ENCODE assay signal across 1 cellular context in the genomic region with DNA sequence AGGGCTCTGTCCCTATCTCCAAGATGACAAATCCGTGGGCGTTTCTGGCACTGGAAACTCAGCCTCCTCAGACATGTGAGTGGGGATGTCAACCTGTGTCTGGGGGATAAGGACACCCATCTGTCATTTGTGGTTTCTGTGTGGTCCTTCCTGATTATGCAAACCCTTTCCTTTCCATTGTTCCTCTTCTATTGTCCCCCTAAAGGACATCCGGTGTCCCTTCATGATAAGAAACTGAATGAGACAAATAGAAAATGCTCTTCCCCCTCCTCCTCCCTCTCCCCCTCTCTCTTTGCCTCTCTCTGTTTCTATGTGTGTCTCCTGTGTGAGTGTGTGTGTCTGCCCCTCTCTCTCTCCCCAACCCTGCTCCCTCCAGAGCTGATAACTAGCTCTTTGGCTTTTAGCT.
TF ChIP-seq lines count a peak whose summit lies in the region.

No MANE protein-coding gene starts in this region.

TF ChIP-seq in K562, 482 proteins besides CTCF, POLR2A, EP300 and RAD21 (continued from another document and continues in another):
- TF ChIP-seq ZNF740 (CRISPR knock-in tag; IDR thresholded peaks at IDR 0.05) (no peak), ZNF740 (tag; IDR thresholded peaks at IDR 0.05) (no peak), COPS2 (conservative IDR thresholded peaks at IDR 0.05) (no peak), ZNF764 (CRISPR knock-in tag; IDR thresholded peaks at IDR 0.05; ENCODE audit: low read depth) (no peak), TBP (optimal IDR thresholded peaks at IDR 0.05; ENCODE audit: low read depth, low read length) (no peak), KLF1 (tag; IDR thresholded peaks at IDR 0.05) (no peak), ZNF212 (CRISPR knock-in tag; IDR thresholded peaks at IDR 0.05) (no peak), SMARCA4 (IDR thresholded peaks at IDR 0.05) (peak; percentile 72; the same call in 1 of the 2 replicates), ZNF717 (CRISPR knock-in tag; IDR thresholded peaks at IDR 0.05) (no peak), EWSR1 (IDR thresholded peaks at IDR 0.05; ENCODE audit: borderline replicate concordance, low read depth, partially characterized antibody) (no peak), U2AF2 (optimal IDR thresholded peaks at IDR 0.05; ENCODE audit: low read depth, low read length) (no peak), ZNF324 (CRISPR knock-in tag; IDR thresholded peaks at IDR 0.05) (no peak), CCAR2 (IDR thresholded peaks at IDR 0.05; ENCODE audit: low read depth, low read length) (no peak), RBM39 (optimal IDR thresholded peaks at IDR 0.05; ENCODE audit: low read depth, low read length) (no peak), ADNP (tag; IDR thresholded peaks at IDR 0.05) (no peak), NFIX (CRISPR knock-in tag; IDR thresholded peaks at IDR 0.05; ENCODE audit: low read depth) (no peak), YBX1 (IDR thresholded peaks at IDR 0.05) (no peak), NKRF (IDR thresholded peaks at IDR 0.05; ENCODE audit: borderline replicate concordance) (no peak), TRIM24 (IDR thresholded peaks at IDR 0.05) (peak; percentile 82 to 88), SFPQ (IDR thresholded peaks at IDR 0.05; ENCODE audit: low read depth, low read length) (no peak), GATAD2A (IDR thresholded peaks at IDR 0.05) (no peak), ZNF23 (CRISPR knock-in tag; IDR thresholded peaks at IDR 0.05) (no peak), THRB (CRISPR knock-in tag; conservative IDR thresholded peaks at IDR 0.05) (0 out of 2 replicates have a peak, but pooled peaks have one; percentile 57), POLR2H (tag; IDR thresholded peaks at IDR 0.05; ENCODE audit: low read depth) (no peak), SREBF1 (IDR thresholded peaks at IDR 0.05; ENCODE audit: borderline replicate concordance, low read depth, low read length) (no peak), ZKSCAN1 (IDR thresholded peaks at IDR 0.05; ENCODE audit: low read depth, low read length) (no peak), CCNT2 (IDR thresholded peaks at IDR 0.05; ENCODE audit: borderline replicate concordance, extremely low read depth, insufficient read length, low read depth, low read length) (no peak), LCOR (CRISPR knock-in tag; IDR thresholded peaks at IDR 0.05) (peak; percentile 82; the same call in 1 of the 2 replicates), SRF (CRISPR knock-in tag; IDR thresholded peaks at IDR 0.05) (no peak), KLF10 (CRISPR knock-in tag; IDR thresholded peaks at IDR 0.05) (no peak), KDM2B (CRISPR knock-in tag; IDR thresholded peaks at IDR 0.05) (no peak), ZBTB1 (CRISPR knock-in tag; IDR thresholded peaks at IDR 0.05; ENCODE audit: borderline replicate concordance, low read depth) (no peak), BHLHE40 (IDR thresholded peaks at IDR 0.05; ENCODE audit: low read length) (peak; percentile 40; the same call in 1 of the 2 replicates), IRF2 (CRISPR knock-in tag; IDR thresholded peaks at IDR 0.05) (no peak), ATF2 (CRISPR knock-in tag; IDR thresholded peaks at IDR 0.05) (no peak), NUFIP1 (IDR thresholded peaks at IDR 0.05; ENCODE audit: partially characterized antibody) (no peak), TAL1 (IDR thresholded peaks at IDR 0.05) (peak; percentile 83), PTTG1 (tag; IDR thresholded peaks at IDR 0.05; ENCODE audit: low read depth) (no peak), ZKSCAN3 (CRISPR knock-in tag; IDR thresholded peaks at IDR 0.05) (no peak), SIRT6 (IDR thresholded peaks at IDR 0.05; ENCODE audit: low read depth, low read length) (no peak), ZNF146 (CRISPR knock-in tag; IDR thresholded peaks at IDR 0.05; ENCODE audit: unreplicated experiment) (no peak), ZNF589 (CRISPR knock-in tag; IDR thresholded peaks at IDR 0.05; ENCODE audit: low read depth) (no peak), ZNF444 (CRISPR knock-in tag; IDR thresholded peaks at IDR 0.05) (peak; percentile 87), GABPA (tag; conservative IDR thresholded peaks at IDR 0.05; ENCODE audit: low read depth) (peak; percentile 78), TBL1XR1 (IDR thresholded peaks at IDR 0.05; ENCODE audit: low read length in 2 of 2) (no peak), HSF4 (CRISPR knock-in tag; IDR thresholded peaks at IDR 0.05; ENCODE audit: borderline replicate concordance) (no peak), ZFP36 (IDR thresholded peaks at IDR 0.05; ENCODE audit: low read depth, low read length, partially characterized antibody) (no peak), MIER1 (IDR thresholded peaks at IDR 0.05; ENCODE audit: low read depth) (no peak), TEAD4 (IDR thresholded peaks at IDR 0.05; ENCODE audit: low read length) (peak; percentile 89), TEAD4 (CRISPR knock-in tag; IDR thresholded peaks at IDR 0.05; ENCODE audit: borderline replicate concordance) (no peak)
- TF ChIP-seq, protein P1, sequence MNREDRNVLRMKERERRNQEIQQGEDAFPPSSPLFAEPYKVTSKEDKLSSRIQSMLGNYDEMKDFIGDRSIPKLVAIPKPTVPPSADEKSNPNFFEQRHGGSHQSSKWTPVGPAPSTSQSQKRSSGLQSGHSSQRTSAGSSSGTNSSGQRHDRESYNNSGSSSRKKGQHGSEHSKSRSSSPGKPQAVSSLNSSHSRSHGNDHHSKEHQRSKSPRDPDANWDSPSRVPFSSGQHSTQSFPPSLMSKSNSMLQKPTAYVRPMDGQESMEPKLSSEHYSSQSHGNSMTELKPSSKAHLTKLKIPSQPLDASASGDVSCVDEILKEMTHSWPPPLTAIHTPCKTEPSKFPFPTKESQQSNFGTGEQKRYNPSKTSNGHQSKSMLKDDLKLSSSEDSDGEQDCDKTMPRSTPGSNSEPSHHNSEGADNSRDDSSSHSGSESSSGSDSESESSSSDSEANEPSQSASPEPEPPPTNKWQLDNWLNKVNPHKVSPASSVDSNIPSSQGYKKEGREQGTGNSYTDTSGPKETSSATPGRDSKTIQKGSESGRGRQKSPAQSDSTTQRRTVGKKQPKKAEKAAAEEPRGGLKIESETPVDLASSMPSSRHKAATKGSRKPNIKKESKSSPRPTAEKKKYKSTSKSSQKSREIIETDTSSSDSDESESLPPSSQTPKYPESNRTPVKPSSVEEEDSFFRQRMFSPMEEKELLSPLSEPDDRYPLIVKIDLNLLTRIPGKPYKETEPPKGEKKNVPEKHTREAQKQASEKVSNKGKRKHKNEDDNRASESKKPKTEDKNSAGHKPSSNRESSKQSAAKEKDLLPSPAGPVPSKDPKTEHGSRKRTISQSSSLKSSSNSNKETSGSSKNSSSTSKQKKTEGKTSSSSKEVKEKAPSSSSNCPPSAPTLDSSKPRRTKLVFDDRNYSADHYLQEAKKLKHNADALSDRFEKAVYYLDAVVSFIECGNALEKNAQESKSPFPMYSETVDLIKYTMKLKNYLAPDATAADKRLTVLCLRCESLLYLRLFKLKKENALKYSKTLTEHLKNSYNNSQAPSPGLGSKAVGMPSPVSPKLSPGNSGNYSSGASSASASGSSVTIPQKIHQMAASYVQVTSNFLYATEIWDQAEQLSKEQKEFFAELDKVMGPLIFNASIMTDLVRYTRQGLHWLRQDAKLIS (CRISPR knock-in tag; IDR thresholded peaks at IDR 0.05), result no peak
- TF ChIP-seq, protein P2, sequence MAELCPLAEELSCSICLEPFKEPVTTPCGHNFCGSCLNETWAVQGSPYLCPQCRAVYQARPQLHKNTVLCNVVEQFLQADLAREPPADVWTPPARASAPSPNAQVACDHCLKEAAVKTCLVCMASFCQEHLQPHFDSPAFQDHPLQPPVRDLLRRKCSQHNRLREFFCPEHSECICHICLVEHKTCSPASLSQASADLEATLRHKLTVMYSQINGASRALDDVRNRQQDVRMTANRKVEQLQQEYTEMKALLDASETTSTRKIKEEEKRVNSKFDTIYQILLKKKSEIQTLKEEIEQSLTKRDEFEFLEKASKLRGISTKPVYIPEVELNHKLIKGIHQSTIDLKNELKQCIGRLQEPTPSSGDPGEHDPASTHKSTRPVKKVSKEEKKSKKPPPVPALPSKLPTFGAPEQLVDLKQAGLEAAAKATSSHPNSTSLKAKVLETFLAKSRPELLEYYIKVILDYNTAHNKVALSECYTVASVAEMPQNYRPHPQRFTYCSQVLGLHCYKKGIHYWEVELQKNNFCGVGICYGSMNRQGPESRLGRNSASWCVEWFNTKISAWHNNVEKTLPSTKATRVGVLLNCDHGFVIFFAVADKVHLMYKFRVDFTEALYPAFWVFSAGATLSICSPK (IDR thresholded peaks at IDR 0.05; ENCODE audit: borderline replicate concordance), result no peak
- TF ChIP-seq, protein P3, sequence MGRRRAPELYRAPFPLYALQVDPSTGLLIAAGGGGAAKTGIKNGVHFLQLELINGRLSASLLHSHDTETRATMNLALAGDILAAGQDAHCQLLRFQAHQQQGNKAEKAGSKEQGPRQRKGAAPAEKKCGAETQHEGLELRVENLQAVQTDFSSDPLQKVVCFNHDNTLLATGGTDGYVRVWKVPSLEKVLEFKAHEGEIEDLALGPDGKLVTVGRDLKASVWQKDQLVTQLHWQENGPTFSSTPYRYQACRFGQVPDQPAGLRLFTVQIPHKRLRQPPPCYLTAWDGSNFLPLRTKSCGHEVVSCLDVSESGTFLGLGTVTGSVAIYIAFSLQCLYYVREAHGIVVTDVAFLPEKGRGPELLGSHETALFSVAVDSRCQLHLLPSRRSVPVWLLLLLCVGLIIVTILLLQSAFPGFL (CRISPR knock-in tag; IDR thresholded peaks at IDR 0.05), result no peak
- TF ChIP-seq, protein P4, sequence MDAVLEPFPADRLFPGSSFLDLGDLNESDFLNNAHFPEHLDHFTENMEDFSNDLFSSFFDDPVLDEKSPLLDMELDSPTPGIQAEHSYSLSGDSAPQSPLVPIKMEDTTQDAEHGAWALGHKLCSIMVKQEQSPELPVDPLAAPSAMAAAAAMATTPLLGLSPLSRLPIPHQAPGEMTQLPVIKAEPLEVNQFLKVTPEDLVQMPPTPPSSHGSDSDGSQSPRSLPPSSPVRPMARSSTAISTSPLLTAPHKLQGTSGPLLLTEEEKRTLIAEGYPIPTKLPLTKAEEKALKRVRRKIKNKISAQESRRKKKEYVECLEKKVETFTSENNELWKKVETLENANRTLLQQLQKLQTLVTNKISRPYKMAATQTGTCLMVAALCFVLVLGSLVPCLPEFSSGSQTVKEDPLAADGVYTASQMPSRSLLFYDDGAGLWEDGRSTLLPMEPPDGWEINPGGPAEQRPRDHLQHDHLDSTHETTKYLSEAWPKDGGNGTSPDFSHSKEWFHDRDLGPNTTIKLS (IDR thresholded peaks at IDR 0.05; ENCODE audit: borderline replicate concordance, low read depth), result no peak
